Comparison of ENCODE assay signal across 25 cellular contexts in the genomic region with DNA sequence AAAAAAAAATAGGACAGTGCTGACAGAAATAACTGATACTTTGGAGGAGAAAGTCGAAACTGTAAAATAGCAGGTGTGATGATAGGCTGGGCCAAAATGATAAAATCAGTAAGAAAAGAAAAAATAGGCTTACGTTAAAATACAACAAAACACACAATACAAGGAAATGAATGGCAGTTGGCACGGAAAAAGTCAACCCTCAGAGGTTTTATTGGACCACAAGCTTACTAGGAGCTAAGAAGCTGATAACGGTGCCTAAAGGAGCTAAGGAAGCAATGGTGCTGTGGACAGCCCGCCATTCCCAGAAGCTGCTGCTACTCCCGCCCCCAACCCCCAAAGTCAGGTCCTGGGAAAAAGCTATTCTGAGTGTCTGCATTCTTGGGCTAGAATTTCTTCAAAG.
"Had no signal": no experiment of that assay in that cellular context is flagged by ENCODE, and none has a peak within 500 bp of the region (broad histone marks: within the 10 kb centered on the region; RNA-seq: fewer than 3 reads in every experiment).

No MANE protein-coding gene starts in this region.

- H3K79me2 ChIP-seq: hepatocyte had no signal

- H3K9me3 Mint-ChIP-seq: memory B cell; natural killer cell treated with Interleukin-12 subunit alpha and Interleukin-12 subunit beta and Interleukin-15 and Interleukin-18, amount 100 ng/mL, for 72 hours; stimulated activated memory B cell treated with anti-CD40 and anti-IgM and Interleukin-4, amounts not matched to agents 10 μg/mL and 1 μg/mL and 100 μg/mL, for 72 hours; stimulated activated naive CD8-positive, alpha-beta T cell treated with anti-CD3 and anti-CD28 coated beads, Interleukin-15, amount 100 ng/mL, for 72 hours had no signal

- H3K9me3 ChIP-seq: left ventricle myocardium inferior, mucosa of descending colon, ovary, sigmoid colon, tibial nerve, upper lobe of left lung had no signal

- H3K27me3 ChIP-seq: hepatocyte, ovary, sigmoid colon, tibial nerve, upper lobe of left lung had no signal

- ATAC-seq: mucosa of descending colon; naive thymus-derived CD4-positive, alpha-beta T cell; natural killer cell treated with Interleukin-12 subunit alpha and Interleukin-12 subunit beta and Interleukin-15 and Interleukin-18, amount 100 ng/mL, for 72 hours; right cardiac atrium; stimulated activated memory B cell treated with anti-CD40 and anti-IgM and Interleukin-4, amounts not matched to agents 10 μg/mL and 1 μg/mL and 100 μg/mL, for 72 hours; stimulated activated naive CD8-positive, alpha-beta T cell treated with anti-CD3 and anti-CD28 coated beads, Interleukin-15, amount 100 ng/mL, for 72 hours had no signal

- H3K4me1 ChIP-seq: left ventricle myocardium inferior, sigmoid colon, tibial nerve, upper lobe of left lung had no signal

- H3K4me3 ChIP-seq: hepatocyte, left ventricle myocardium inferior, lung, mucosa of descending colon, ovary, sigmoid colon, tibial nerve, upper lobe of left lung had no signal

- H3K27me3 Mint-ChIP-seq: progenitor cell of endocrine pancreas had no signal

- H2AFZ ChIP-seq: hepatocyte had no signal

- H3K27ac Mint-ChIP-seq: memory B cell; naive thymus-derived CD4-positive, alpha-beta T cell; natural killer cell treated with Interleukin-12 subunit alpha and Interleukin-12 subunit beta and Interleukin-15 and Interleukin-18, amount 100 ng/mL, for 72 hours; progenitor cell of endocrine pancreas; stimulated activated memory B cell treated with anti-CD40 and anti-IgM and Interleukin-4, amounts not matched to agents 10 μg/mL and 1 μg/mL and 100 μg/mL, for 72 hours; stimulated activated naive CD8-positive, alpha-beta T cell treated with anti-CD3 and anti-CD28 coated beads, Interleukin-15, amount 100 ng/mL, for 72 hours had no signal

- H3K36me3 Mint-ChIP-seq: memory B cell; naive thymus-derived CD4-positive, alpha-beta T cell; natural killer cell treated with Interleukin-12 subunit alpha and Interleukin-12 subunit beta and Interleukin-15 and Interleukin-18, amount 100 ng/mL, for 72 hours; stimulated activated memory B cell treated with anti-CD40 and anti-IgM and Interleukin-4, amounts not matched to agents 10 μg/mL and 1 μg/mL and 100 μg/mL, for 72 hours had no signal

- H3K27ac ChIP-seq: hepatocyte, left ventricle myocardium inferior, ovary, sigmoid colon, tibial nerve, upper lobe of left lung had no signal

- H3K4me3 Mint-ChIP-seq: memory B cell; naive thymus-derived CD4-positive, alpha-beta T cell; natural killer cell treated with Interleukin-12 subunit alpha and Interleukin-12 subunit beta and Interleukin-15 and Interleukin-18, amount 100 ng/mL, for 72 hours; stimulated activated memory B cell treated with anti-CD40 and anti-IgM and Interleukin-4, amounts not matched to agents 10 μg/mL and 1 μg/mL and 100 μg/mL, for 72 hours; stimulated activated naive CD8-positive, alpha-beta T cell treated with anti-CD3 and anti-CD28 coated beads, Interleukin-15, amount 100 ng/mL, for 72 hours had no signal

- H3K4me2 ChIP-seq: hepatocyte had no signal

- H3K4me1 Mint-ChIP-seq: memory B cell; naive thymus-derived CD4-positive, alpha-beta T cell; stimulated activated memory B cell treated with anti-CD40 and anti-IgM and Interleukin-4, amounts not matched to agents 10 μg/mL and 1 μg/mL and 100 μg/mL, for 72 hours; stimulated activated naive CD8-positive, alpha-beta T cell treated with anti-CD3 and anti-CD28 coated beads, Interleukin-15, amount 100 ng/mL, for 72 hours had no signal

- H3K36me3 ChIP-seq: left ventricle myocardium inferior, ovary, sigmoid colon, tibial nerve, upper lobe of left lung had no signal

- DNase-seq: islet precursor cell; left ventricle myocardium inferior; midbrain; mucosa of descending colon; naive thymus-derived CD4-positive, alpha-beta T cell; ovary; retina; right cardiac atrium; sigmoid colon; small intestine; stimulated activated CD4-positive, alpha-beta T cell treated with anti-CD3 and anti-CD28 coated beads, Interleukin-1b, Interleukin-23, amount 100 ng/mL, for 48 hours; stimulated activated CD4-positive, alpha-beta T cell treated with anti-CD3 and anti-CD28 coated beads, Interleukin-2, amount 100 ng/mL, for 48 hours; stimulated activated CD4-positive, alpha-beta T cell treated with anti-CD3 and anti-CD28 coated beads, Interleukin-4, amount 100 ng/mL, for 4 hours; stimulated activated CD8-positive, alpha-beta memory T cell treated with anti-CD3 and anti-CD28 coated beads, Interleukin-4, amount 100 ng/mL, for 48 hours; stimulated activated naive CD4-positive, alpha-beta T cell treated with Interleukin-2 at 50 U/mL for 16 hours; stimulated activated naive CD8-positive, alpha-beta T cell treated with anti-CD3 and anti-CD28 coated beads, Interleukin-15, amount 100 ng/mL, for 72 hours; substantia nigra; upper lobe of left lung had no signal
